14 cellular contexts compared by ENCODE assay signal in genomic region chr21:36274128-36274527, GRCh38. TPM values are rescaled to one million over a fixed set of nuclear protein-coding genes. Genes with fewer than 3 reads are reported as not detected.
DNase-seq lines count a peak whose midpoint lies in the region; ATAC-seq and TF ChIP-seq lines count a peak whose summit lies in the region.
"Had no signal": no experiment of that assay in that cellular context is flagged by ENCODE, and none has a peak within 500 bp of the region (broad histone marks: within the 10 kb centered on the region; RNA-seq: fewer than 3 reads in every experiment).

No MANE protein-coding gene starts in this region.

- CTCF ChIA-PET in CD4-positive, alpha-beta T cell (lab: Charles Lee), result no interaction called here
- CTCF ChIA-PET in activated B cell treated with CpG ODN at 0.5 μM for 24 hours (lab: Charles Lee), result no interaction called here
- CTCF ChIA-PET in A673 (lab: Charles Lee), result no interaction called here

- intact Hi-C loops in CD4-positive, alpha-beta T cell (cut with DNase I, micrococcal nuclease), result no loop called here
- intact Hi-C loops in activated B cell treated with CpG ODN at 0.5 μM for 24 hours (cut with micrococcal nuclease) (no loop called here), A673 (cut with micrococcal nuclease; ENCODE audit: unreplicated experiment) (no loop called here)

- H3K36me3 Mint-ChIP-seq in CD4-positive, alpha-beta T cell (ENCODE audit: low read depth), result peaks cover 51% of the 10 kb centered on the region
- H3K36me3 Mint-ChIP-seq in activated B cell treated with CpG ODN at 0.5 μM for 24 hours (ENCODE audit: low read depth) (peaks cover 71% of the 10 kb centered on the region), memory B cell (peaks cover 41% of the 10 kb centered on the region)

- POLR2A ChIA-PET in CD4-positive, alpha-beta T cell (lab: Charles Lee), result interaction anchor here (0.7 kb wide), 1 partner anchor 46 kb away, joined by 3 read pairs; the partner anchor contains the start of gene MORC3
- POLR2A ChIA-PET in activated B cell treated with CpG ODN at 0.5 μM for 24 hours (lab: Charles Lee) (no interaction called here), A673 (lab: Charles Lee; ENCODE audit: low non-redundant PET) (no interaction called here)

- peak overlapping the region; percentile 27 for H3K27ac Mint-ChIP-seq in CD4-positive, alpha-beta T cell
- H3K27ac Mint-ChIP-seq in activated B cell treated with CpG ODN at 0.5 μM for 24 hours (peak overlapping the region; percentile 47), memory B cell (peak overlapping the region; percentile 83)
- H3K27ac Mint-ChIP-seq: GM23338, HFFc6 had no signal

- H3K9me3 Mint-ChIP-seq in CD4-positive, alpha-beta T cell, result no peaks in the 10 kb centered on the region
- no peaks in the 10 kb centered on the region for H3K9me3 Mint-ChIP-seq in activated B cell treated with CpG ODN at 0.5 μM for 24 hours
- H3K9me3 Mint-ChIP-seq in memory B cell, result no peaks in the 10 kb centered on the region
- H3K9me3 Mint-ChIP-seq: CD4-positive, alpha-beta memory T cell; GM23338; HFFc6 had no signal

- H3K27me3 ChIP-seq in CD4-positive, alpha-beta T cell (ENCODE audit: control insufficient read depth, insufficient read depth, low read length), result no peaks in the 10 kb centered on the region
- H3K27me3 ChIP-seq in H7 (ENCODE audit: control insufficient read depth, insufficient read depth, low read length) (no peaks in the 10 kb centered on the region), A673 (replicated peaks; ENCODE audit: insufficient read depth, low read depth, low read length, poor library complexity) (no peaks in the 10 kb centered on the region)
- H3K27me3 ChIP-seq: BLaER1 treated with 17β-estradiol and CSF1 and Interleukin-3, amounts not matched to agents 10 nM and 100 nM had no signal

- H3K27ac ChIP-seq in CD4-positive, alpha-beta T cell (ENCODE audit: low read depth, low read length), result no peak overlapping the region
- H3K27ac ChIP-seq in A673 (ENCODE audit: low read depth, low read length, poor library complexity, severe bottlenecking), result no peak overlapping the region
- H3K27ac ChIP-seq: BLaER1 treated with 17β-estradiol and CSF1 and Interleukin-3, amounts not matched to agents 10 nM and 100 nM had no signal

- peaks cover 5% of the 10 kb centered on the region for H3K4me1 Mint-ChIP-seq in CD4-positive, alpha-beta T cell (ENCODE audit: low read depth)
- H3K4me1 Mint-ChIP-seq in activated B cell treated with CpG ODN at 0.5 μM for 24 hours, result no peaks in the 10 kb centered on the region
- H3K4me1 Mint-ChIP-seq in memory B cell, result peaks cover 14% of the 10 kb centered on the region
- H3K4me1 Mint-ChIP-seq: GM23338 had no signal

- no peak for ATAC-seq in CD4-positive, alpha-beta T cell (ENCODE audit: poor library complexity)
- no peak for ATAC-seq in activated B cell treated with CpG ODN at 0.5 μM for 24 hours (ENCODE audit: low read depth)
- no peak for ATAC-seq in memory B cell (ENCODE audit: low read depth)
- ATAC-seq: GM12878, GM23338 had no signal

- H3K4me1 ChIP-seq in A673 (ENCODE audit: insufficient read depth, low read length, poor library complexity, severe bottlenecking), result no peaks in the 10 kb centered on the region
- H3K4me1 ChIP-seq: BLaER1 treated with 17β-estradiol and CSF1 and Interleukin-3, amounts not matched to agents 10 nM and 100 nM had no signal

- H3K36me3 ChIP-seq in H7 (replicated peaks; ENCODE audit: control insufficient read depth, insufficient read depth, low read length) (no peaks in the 10 kb centered on the region), A673 (ENCODE audit: insufficient read depth, low read length, poor library complexity, severe bottlenecking) (no peaks in the 10 kb centered on the region)

- no peak for DNase-seq in CD4-positive, alpha-beta T cell
- DNase-seq in activated B cell treated with CpG ODN at 0.5 μM for 24 hours (no peak), memory B cell (ENCODE audit: low spot score in 2 of 2) (no peak), H7 (no peak), A673 (ENCODE audit: low spot score) (no peak)
- no peak for DNase-seq in activated CD4-positive, alpha-beta T cell treated with anti-CD3 and anti-CD28 coated beads, Interleukin-2, amount 50 U/mL, for 1 hour
- DNase-seq: AML-193; CD4-positive, alpha-beta memory T cell; DMS79; HCEC 1CT; HFFc6 had no signal

- no peaks in the 10 kb centered on the region for H3K27me3 Mint-ChIP-seq in CD4-positive, alpha-beta T cell
- H3K27me3 Mint-ChIP-seq in activated B cell treated with CpG ODN at 0.5 μM for 24 hours, result no peaks in the 10 kb centered on the region
- H3K27me3 Mint-ChIP-seq in memory B cell, result no peaks in the 10 kb centered on the region
- H3K27me3 Mint-ChIP-seq: CD4-positive, alpha-beta memory T cell had no signal

- no TSS peak for BruUV-seq in A673 (replicated peaks; lab: Mats Ljungman, UMichigan)

- TF ChIP-seq CTCF in CD4-positive, alpha-beta T cell (IDR thresholded peaks at IDR 0.05), result no peak
- TF ChIP-seq CTCF in activated B cell treated with CpG ODN at 0.5 μM for 24 hours (IDR thresholded peaks at IDR 0.05), result no peak
- no peak for TF ChIP-seq CTCF in A673 (conservative IDR thresholded peaks at IDR 0.05; ENCODE audit: low read depth, low read length)

- no peaks in the 10 kb centered on the region for H3K9me3 ChIP-seq in CD4-positive, alpha-beta T cell (ENCODE audit: control insufficient read depth, low read length)
- H3K9me3 ChIP-seq in A673 (ENCODE audit: low read depth, low read length, poor library complexity, severe bottlenecking), result no peaks in the 10 kb centered on the region

- no peak overlapping the region for H3K4me3 Mint-ChIP-seq in CD4-positive, alpha-beta T cell
- no peak overlapping the region for H3K4me3 Mint-ChIP-seq in activated B cell treated with CpG ODN at 0.5 μM for 24 hours
- H3K4me3 Mint-ChIP-seq in memory B cell, result no peak overlapping the region
- H3K4me3 Mint-ChIP-seq: GM23338, HFFc6 had no signal

- no peak overlapping the region for H3K4me3 ChIP-seq in H7 (ENCODE audit: insufficient read depth, low read depth, low read length)
- no peak overlapping the region for H3K4me3 ChIP-seq in A673 (ENCODE audit: low read depth, low read length, poor library complexity, severe bottlenecking)
- H3K4me3 ChIP-seq: BLaER1 treated with 17β-estradiol and CSF1 and Interleukin-3, amounts not matched to agents 10 nM and 100 nM; GM12878; GM23338 had no signal

RNA-seq across cellular contexts. Expression of gene MORC3, which starts 45.9 kb away (rescaled TPM):
- total RNA-seq in CD4-positive, alpha-beta T cell, result 10 to 100 TPM; 70.2 to 71.0 TPM
- 55.4 and 65.6 TPM in 2 replicates for total RNA-seq in activated B cell treated with CpG ODN at 0.5 μM for 24 hours
- total RNA-seq in H7 (2014; rRNA removed; shearing (Covaris generic)), result 15.3 and 24.9 TPM in 2 replicates
- 27.6 and 30.0 TPM in 2 replicates for total RNA-seq in A673 (2021)

Comparison
In these comparisons a context has a peak if more than half of its experiments do, and no peak if none do; other contexts are left out.
1. H3K27ac Mint-ChIP-seq: peak in every context shown above with its lines; median percentile 83 in memory B cell; 47 in activated B cell treated with CpG ODN at 0.5 μM for 24 hours; 27 in CD4-positive, alpha-beta T cell.